ENCODE assay signal across 1 cellular context in genomic region chr10:133179128-133179520, GRCh38.
TF ChIP-seq lines count a peak whose summit lies in the region.

No MANE protein-coding gene starts in this region.

TF ChIP-seq in H1, 55 proteins besides CTCF, POLR2A, EP300 and RAD21:
- TF ChIP-seq POLR2AphosphoS5 (IDR thresholded peaks at IDR 0.05; ENCODE audit: low read depth, low read length) (no peak), TBP (IDR thresholded peaks at IDR 0.05; ENCODE audit: low read depth, low read length) (no peak), CBX5 (IDR thresholded peaks at IDR 0.05; ENCODE audit: low read depth, low read length) (no peak), USF2 (IDR thresholded peaks at IDR 0.05; ENCODE audit: low read length) (no peak), GABPA (IDR thresholded peaks at IDR 0.05; ENCODE audit: borderline replicate concordance, insufficient read depth, low read length) (no peak), EGR1 (IDR thresholded peaks at IDR 0.05; ENCODE audit: borderline replicate concordance, low read depth, low read length) (no peak), ZNF274 (IDR thresholded peaks at IDR 0.05; ENCODE audit: borderline replicate concordance, extremely low read depth, low read length) (no peak), EZH2 (IDR thresholded peaks at IDR 0.05; ENCODE audit: low read depth, low read length, severe bottlenecking) (no peak), KDM5A (IDR thresholded peaks at IDR 0.05; ENCODE audit: low read length) (no peak)
- TF ChIP-seq, protein P1, sequence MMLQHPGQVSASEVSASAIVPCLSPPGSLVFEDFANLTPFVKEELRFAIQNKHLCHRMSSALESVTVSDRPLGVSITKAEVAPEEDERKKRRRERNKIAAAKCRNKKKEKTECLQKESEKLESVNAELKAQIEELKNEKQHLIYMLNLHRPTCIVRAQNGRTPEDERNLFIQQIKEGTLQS (IDR thresholded peaks at IDR 0.05; ENCODE audit: insufficient read depth, low read depth, low read length): no peak
- TF ChIP-seq, protein P2, sequence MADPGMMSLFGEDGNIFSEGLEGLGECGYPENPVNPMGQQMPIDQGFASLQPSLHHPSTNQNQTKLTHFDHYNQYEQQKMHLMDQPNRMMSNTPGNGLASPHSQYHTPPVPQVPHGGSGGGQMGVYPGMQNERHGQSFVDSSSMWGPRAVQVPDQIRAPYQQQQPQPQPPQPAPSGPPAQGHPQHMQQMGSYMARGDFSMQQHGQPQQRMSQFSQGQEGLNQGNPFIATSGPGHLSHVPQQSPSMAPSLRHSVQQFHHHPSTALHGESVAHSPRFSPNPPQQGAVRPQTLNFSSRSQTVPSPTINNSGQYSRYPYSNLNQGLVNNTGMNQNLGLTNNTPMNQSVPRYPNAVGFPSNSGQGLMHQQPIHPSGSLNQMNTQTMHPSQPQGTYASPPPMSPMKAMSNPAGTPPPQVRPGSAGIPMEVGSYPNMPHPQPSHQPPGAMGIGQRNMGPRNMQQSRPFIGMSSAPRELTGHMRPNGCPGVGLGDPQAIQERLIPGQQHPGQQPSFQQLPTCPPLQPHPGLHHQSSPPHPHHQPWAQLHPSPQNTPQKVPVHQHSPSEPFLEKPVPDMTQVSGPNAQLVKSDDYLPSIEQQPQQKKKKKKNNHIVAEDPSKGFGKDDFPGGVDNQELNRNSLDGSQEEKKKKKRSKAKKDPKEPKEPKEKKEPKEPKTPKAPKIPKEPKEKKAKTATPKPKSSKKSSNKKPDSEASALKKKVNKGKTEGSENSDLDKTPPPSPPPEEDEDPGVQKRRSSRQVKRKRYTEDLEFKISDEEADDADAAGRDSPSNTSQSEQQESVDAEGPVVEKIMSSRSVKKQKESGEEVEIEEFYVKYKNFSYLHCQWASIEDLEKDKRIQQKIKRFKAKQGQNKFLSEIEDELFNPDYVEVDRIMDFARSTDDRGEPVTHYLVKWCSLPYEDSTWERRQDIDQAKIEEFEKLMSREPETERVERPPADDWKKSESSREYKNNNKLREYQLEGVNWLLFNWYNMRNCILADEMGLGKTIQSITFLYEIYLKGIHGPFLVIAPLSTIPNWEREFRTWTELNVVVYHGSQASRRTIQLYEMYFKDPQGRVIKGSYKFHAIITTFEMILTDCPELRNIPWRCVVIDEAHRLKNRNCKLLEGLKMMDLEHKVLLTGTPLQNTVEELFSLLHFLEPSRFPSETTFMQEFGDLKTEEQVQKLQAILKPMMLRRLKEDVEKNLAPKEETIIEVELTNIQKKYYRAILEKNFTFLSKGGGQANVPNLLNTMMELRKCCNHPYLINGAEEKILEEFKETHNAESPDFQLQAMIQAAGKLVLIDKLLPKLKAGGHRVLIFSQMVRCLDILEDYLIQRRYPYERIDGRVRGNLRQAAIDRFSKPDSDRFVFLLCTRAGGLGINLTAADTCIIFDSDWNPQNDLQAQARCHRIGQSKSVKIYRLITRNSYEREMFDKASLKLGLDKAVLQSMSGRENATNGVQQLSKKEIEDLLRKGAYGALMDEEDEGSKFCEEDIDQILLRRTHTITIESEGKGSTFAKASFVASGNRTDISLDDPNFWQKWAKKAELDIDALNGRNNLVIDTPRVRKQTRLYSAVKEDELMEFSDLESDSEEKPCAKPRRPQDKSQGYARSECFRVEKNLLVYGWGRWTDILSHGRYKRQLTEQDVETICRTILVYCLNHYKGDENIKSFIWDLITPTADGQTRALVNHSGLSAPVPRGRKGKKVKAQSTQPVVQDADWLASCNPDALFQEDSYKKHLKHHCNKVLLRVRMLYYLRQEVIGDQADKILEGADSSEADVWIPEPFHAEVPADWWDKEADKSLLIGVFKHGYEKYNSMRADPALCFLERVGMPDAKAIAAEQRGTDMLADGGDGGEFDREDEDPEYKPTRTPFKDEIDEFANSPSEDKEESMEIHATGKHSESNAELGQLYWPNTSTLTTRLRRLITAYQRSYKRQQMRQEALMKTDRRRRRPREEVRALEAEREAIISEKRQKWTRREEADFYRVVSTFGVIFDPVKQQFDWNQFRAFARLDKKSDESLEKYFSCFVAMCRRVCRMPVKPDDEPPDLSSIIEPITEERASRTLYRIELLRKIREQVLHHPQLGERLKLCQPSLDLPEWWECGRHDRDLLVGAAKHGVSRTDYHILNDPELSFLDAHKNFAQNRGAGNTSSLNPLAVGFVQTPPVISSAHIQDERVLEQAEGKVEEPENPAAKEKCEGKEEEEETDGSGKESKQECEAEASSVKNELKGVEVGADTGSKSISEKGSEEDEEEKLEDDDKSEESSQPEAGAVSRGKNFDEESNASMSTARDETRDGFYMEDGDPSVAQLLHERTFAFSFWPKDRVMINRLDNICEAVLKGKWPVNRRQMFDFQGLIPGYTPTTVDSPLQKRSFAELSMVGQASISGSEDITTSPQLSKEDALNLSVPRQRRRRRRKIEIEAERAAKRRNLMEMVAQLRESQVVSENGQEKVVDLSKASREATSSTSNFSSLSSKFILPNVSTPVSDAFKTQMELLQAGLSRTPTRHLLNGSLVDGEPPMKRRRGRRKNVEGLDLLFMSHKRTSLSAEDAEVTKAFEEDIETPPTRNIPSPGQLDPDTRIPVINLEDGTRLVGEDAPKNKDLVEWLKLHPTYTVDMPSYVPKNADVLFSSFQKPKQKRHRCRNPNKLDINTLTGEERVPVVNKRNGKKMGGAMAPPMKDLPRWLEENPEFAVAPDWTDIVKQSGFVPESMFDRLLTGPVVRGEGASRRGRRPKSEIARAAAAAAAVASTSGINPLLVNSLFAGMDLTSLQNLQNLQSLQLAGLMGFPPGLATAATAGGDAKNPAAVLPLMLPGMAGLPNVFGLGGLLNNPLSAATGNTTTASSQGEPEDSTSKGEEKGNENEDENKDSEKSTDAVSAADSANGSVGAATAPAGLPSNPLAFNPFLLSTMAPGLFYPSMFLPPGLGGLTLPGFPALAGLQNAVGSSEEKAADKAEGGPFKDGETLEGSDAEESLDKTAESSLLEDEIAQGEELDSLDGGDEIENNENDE (IDR thresholded peaks at IDR 0.05; ENCODE audit: insufficient replicate concordance, low read length): no peak
